ENCODE assay signal across 8 cellular contexts in the genomic region with DNA sequence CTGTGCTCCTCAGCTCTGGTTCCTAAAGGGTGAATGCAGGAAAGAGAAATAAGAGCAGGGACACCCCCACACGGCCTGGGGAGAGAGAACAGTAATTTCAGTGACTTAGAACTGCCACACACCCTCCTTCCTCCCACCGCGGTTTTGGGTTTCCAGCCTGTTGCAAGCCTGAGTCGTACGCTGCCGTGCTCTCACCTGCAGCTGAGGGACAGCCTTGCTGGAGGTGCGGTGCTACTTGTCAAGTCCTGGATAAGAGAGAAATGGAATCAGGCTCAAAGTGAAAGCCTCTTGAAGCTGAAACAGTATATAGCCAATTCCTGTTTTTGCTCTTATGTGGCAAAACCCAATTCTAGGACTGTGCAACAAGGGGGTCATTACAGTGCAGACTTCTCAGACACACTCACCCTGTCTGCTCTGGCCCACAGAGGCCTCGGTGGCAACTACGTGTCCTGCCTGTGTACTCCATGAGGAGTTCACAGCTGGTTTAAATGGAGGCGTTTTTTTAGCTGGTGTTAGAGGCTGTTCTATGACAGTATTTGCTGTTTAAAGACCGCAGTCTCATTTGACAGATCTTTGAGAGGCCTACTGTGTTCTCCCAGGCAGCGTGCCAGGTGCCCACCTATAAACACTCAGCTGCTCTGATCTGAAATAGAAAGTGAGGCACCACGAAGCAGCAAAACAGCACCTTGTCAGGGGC. TPM values are rescaled to one million over a fixed set of nuclear protein-coding genes. Genes with fewer than 3 reads are reported as not detected.
DNase-seq lines count a peak whose midpoint lies in the region; ATAC-seq, FAIRE-seq and TF ChIP-seq lines count a peak whose summit lies in the region.

No MANE protein-coding gene starts in this region.

- no peaks in the 10 kb centered on the region for H3K9me3 Mint-ChIP-seq in activated naive CD8-positive, alpha-beta T cell (ENCODE audit: low read depth)

- 58% methylated on average over 12 of the region's 13 CpGs for WGBS in mesenchymal stem cell

- no peak overlapping the region for H3K23ac ChIP-seq in mesenchymal stem cell (ENCODE audit: low read length in 2 of 2)

- H2BK5ac ChIP-seq in mesenchymal stem cell (ENCODE audit: low read depth, low read length, poor library complexity, severe bottlenecking), result no peak overlapping the region

- H3K27ac ChIP-seq in mesenchymal stem cell (ENCODE audit: low read length, poor library complexity, severe bottlenecking), result no peak overlapping the region

- FAIRE-seq in GM12892 (lab: Jason Lieb, UNC), result peak; percentile 90

- H3K4me1 Mint-ChIP-seq in activated naive CD8-positive, alpha-beta T cell (ENCODE audit: low read depth), result peaks cover 85% of the 10 kb centered on the region

- no peaks in the 10 kb centered on the region for H3K27me3 Mint-ChIP-seq in activated naive CD8-positive, alpha-beta T cell

- no peak overlapping the region for H2BK12ac ChIP-seq in mesenchymal stem cell (ENCODE audit: low read length in 2 of 2)

- no peak overlapping the region for H4K91ac ChIP-seq in mesenchymal stem cell (ENCODE audit: low read length)

- no peak overlapping the region for H2AK5ac ChIP-seq in mesenchymal stem cell (ENCODE audit: low read length, severe bottlenecking)

- no peak overlapping the region for H3K18ac ChIP-seq in mesenchymal stem cell (ENCODE audit: low read depth in 1 of 2, low read length in 2 of 2)

- no peak overlapping the region for H2BK15ac ChIP-seq in mesenchymal stem cell (ENCODE audit: low read depth, poor library complexity, severe bottlenecking)

- H2AFZ ChIP-seq in mesenchymal stem cell (ENCODE audit: low read depth, low read length), result no peak overlapping the region

- no peak overlapping the region for H3K4me3 ChIP-seq in mesenchymal stem cell (ENCODE audit: insufficient read depth in 1 of 2, low read depth in 1 of 2, low read length in 2 of 2)
- no peak overlapping the region for H3K4me3 ChIP-seq in BE2C (ENCODE audit: low read depth, low read length)

- H3K27me3 ChIP-seq in mesenchymal stem cell (ENCODE audit: control insufficient read depth in 1 of 2, insufficient read depth in 1 of 2, low read length in 2 of 2) (no peaks in the 10 kb centered on the region), BE2C (no peaks in the 10 kb centered on the region)

- no peak for TF ChIP-seq CTCF in BE2C (IDR thresholded peaks at IDR 0.05; ENCODE audit: low read depth, low read length)

- DNase-seq in GM12892 (ENCODE audit: insufficient read length) (peak; percentile 30), SKM-1 treated with dmso at 0.1 percent for 144 hours (lab: John Stamatoyannopoulos, UW; ENCODE audit: unreplicated experiment) (peak; percentile 48), mesenchymal stem cell (peak; percentile 38), BE2C (no peak), C1 segment of cervical spinal cord (lab: John Stamatoyannopoulos, UW) (no peak)
- peak; percentile 53 to 55 for DNase-seq in stimulated activated CD8-positive, alpha-beta memory T cell treated with anti-CD3 and anti-CD28 coated beads, Interleukin-7, amount 100 ng/mL, for 1 hour (ENCODE audit: low read depth in 2 of 2)

- no peak overlapping the region for H4K8ac ChIP-seq in mesenchymal stem cell (ENCODE audit: low read length)

- peak overlapping the region in 1 of 2 experiments; percentile 37 for H3K4ac ChIP-seq in mesenchymal stem cell (ENCODE audit: low read depth in 1 of 2, low read length in 2 of 2)

- peaks cover 9% of the 10 kb centered on the region for H3K36me3 Mint-ChIP-seq in activated naive CD8-positive, alpha-beta T cell

- no peak overlapping the region for H2BK120ac ChIP-seq in mesenchymal stem cell (ENCODE audit: low read depth, low read length)

- peak; percentile 82 for ATAC-seq in HG02798 (IDR thresholded peaks at IDR 0.05; ENCODE audit: poor library complexity, unreplicated experiment)

- H3K79me1 ChIP-seq in mesenchymal stem cell (replicated peaks; ENCODE audit: low read length, poor library complexity, severe bottlenecking), result peaks cover 39% of the 10 kb centered on the region

- peak overlapping the region; percentile 78 for H3K27ac Mint-ChIP-seq in activated naive CD8-positive, alpha-beta T cell

- peak overlapping the region; percentile 76 for H3K4me3 Mint-ChIP-seq in activated naive CD8-positive, alpha-beta T cell

- no peak for TF ChIP-seq POLR2A in GM12892 (IDR thresholded peaks at IDR 0.05; ENCODE audit: low read depth, low read length)

- peak overlapping the region; percentile 44 for H3K9ac ChIP-seq in mesenchymal stem cell (ENCODE audit: low read length)

- peaks cover 11% of the 10 kb centered on the region for H3K4me1 ChIP-seq in mesenchymal stem cell (ENCODE audit: control insufficient read depth, insufficient read depth, low read depth, low read length)
- H3K4me1 ChIP-seq in BE2C, result peaks cover 4% of the 10 kb centered on the region

- H3K14ac ChIP-seq in mesenchymal stem cell (ENCODE audit: low read length in 2 of 2), result no peak overlapping the region

- no peak overlapping the region for H3K4me2 ChIP-seq in mesenchymal stem cell (ENCODE audit: low read length, poor library complexity, severe bottlenecking)

- no peaks in the 10 kb centered on the region for H3K9me3 ChIP-seq in mesenchymal stem cell (ENCODE audit: control insufficient read depth, low read length)
- H3K9me3 ChIP-seq in BE2C, result no peaks in the 10 kb centered on the region

- H3K36me3 ChIP-seq in mesenchymal stem cell (ENCODE audit: control insufficient read depth in 1 of 2, insufficient read depth in 2 of 2, low read depth in 1 of 2, low read length in 2 of 2), result peaks cover 42 to 53% of the 10 kb centered on the region in 2 experiments
- H3K36me3 ChIP-seq in BE2C, result peaks cover 3% of the 10 kb centered on the region

RNA-seq across cellular contexts. Expression of a gene that starts 42.9 kb away (rescaled TPM):
- 17.2 TPM for polyA plus RNA-seq in GM12892 (2012; ENCODE audit: missing spikeins)
- polyA plus RNA-seq in mesenchymal stem cell (2013, experiment 1 of 2), result 43.1 TPM
- 41.2 TPM for polyA plus RNA-seq in mesenchymal stem cell (2013, experiment 2 of 2)
- 24.9 TPM for polyA plus RNA-seq in BE2C (2012; ENCODE audit: insufficient read depth, insufficient read length, low read depth)

RNA-seq across cellular contexts. Expression of a gene that starts 57.7 kb away (rescaled TPM):
- polyA plus RNA-seq in GM12892 (2012; ENCODE audit: missing spikeins), result not detected
- 0.01 TPM for polyA plus RNA-seq in mesenchymal stem cell (2013, experiment 1 of 2)
- 0.01 TPM for polyA plus RNA-seq in mesenchymal stem cell (2013, experiment 2 of 2)
- polyA plus RNA-seq in BE2C (2012; ENCODE audit: insufficient read depth, insufficient read length, low read depth), result not detected

Comparison
In these comparisons a context has a peak if more than half of its experiments do, and no peak if none do; other contexts are left out.
1. DNase-seq: peak in GM12892 (single experiment), SKM-1 treated with dmso at 0.1 percent for 144 hours (single experiment), mesenchymal stem cell (single experiment) and stimulated activated CD8-positive, alpha-beta memory T cell treated with anti-CD3 and anti-CD28 coated beads, Interleukin-7, amount 100 ng/mL, for 1 hour (2 of 2); none in BE2C (single experiment) and C1 segment of cervical spinal cord (0 of 14).